In the genomic region with DNA sequence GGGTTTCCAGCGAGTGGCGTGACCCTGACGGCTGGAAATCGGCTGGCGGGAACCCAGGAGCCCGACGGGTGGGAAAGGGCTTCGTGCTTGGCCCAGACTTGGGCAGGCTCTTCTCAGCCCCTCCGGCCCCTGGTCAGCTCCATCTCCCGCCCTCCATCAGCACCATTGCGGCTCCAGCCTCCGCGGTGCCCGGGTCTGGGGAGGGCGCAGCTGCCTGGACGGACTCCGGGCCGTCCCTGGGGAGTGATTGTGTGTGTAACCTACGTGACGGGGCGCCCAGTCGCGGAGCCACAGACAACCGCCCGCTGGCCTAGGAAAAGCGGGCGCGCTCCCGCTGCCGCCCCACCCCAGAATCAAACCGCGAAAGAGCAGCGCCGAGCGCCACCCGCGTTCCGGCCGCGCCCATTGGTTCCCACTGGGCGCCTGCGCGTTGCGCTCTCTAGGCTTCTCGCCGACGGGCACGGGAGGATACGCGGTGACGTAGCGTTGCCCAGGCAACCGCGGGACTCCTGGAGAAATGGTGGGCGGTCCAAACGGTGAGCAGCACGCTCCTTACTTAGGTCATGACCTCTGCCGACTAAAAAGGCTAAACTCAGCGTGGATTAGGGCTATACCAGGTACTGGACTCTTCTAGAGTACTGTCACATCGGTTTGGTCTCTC, we compare ENCODE assay signal across 8 cellular contexts. TPM values are rescaled to one million over a fixed set of nuclear protein-coding genes. Genes with fewer than 3 reads are reported as not detected.
A peak's percentile ranks its signal among the peaks of the same experiment; 100 is the strongest.
DNase-seq lines count a peak whose midpoint lies in the region; ATAC-seq and TF ChIP-seq lines count a peak whose summit lies in the region.

Gene CFAP20DC (minus strand): TSS at position 355 of the 661 bp plus-strand sequence. CDS start 394 bp downstream, outside the sequence.

- H3K27ac Mint-ChIP-seq in CD8-positive, alpha-beta T cell = peak within 1 kb of the TSS; percentile 50
- H3K27ac Mint-ChIP-seq in activated T-cell treated with anti-CD3 and anti-CD28 coated beads, Interleukin-2, amount 50 U/mL, for 24 hours = peak within 1 kb of the TSS; percentile 81

- WGBS in esophagus muscularis mucosa = 6% methylated on average over 4 of the region's 60 CpGs

- CTCF ChIA-PET in CD8-positive, alpha-beta T cell (lab: Charles Lee) = no interaction called here

- no peaks in the 10 kb centered on the region for H3K36me3 ChIP-seq in CD8-positive, alpha-beta T cell (ENCODE audit: insufficient read depth, low read length)
- H3K36me3 ChIP-seq in esophagus muscularis mucosa (no peaks in the 10 kb centered on the region), muscle layer of colon (ENCODE audit: insufficient read depth, low read length) (no peaks in the 10 kb centered on the region)

- peak within 1 kb of the TSS; percentile 72 for H3K4me3 ChIP-seq in CD8-positive, alpha-beta T cell (ENCODE audit: low read depth, low read length)
- H3K4me3 ChIP-seq in HL-60 (replicated peaks; ENCODE audit: insufficient read depth, low read length) = peak within 1 kb of the TSS; percentile 36
- H3K4me3 ChIP-seq in esophagus muscularis mucosa = peak within 1 kb of the TSS; percentile 62 to 80 (median 65)
- H3K4me3 ChIP-seq in muscle layer of colon (ENCODE audit: low read depth in 1 of 2, low read length in 2 of 2) = peak within 1 kb of the TSS; percentile 68 to 74

- H3K27me3 Mint-ChIP-seq in CD8-positive, alpha-beta T cell (ENCODE audit: low read depth) = no peaks in the 10 kb centered on the region
- peaks cover 3% of the 10 kb centered on the region for H3K27me3 Mint-ChIP-seq in activated T-cell treated with anti-CD3 and anti-CD28 coated beads, Interleukin-2, amount 50 U/mL, for 24 hours

- H3K9me3 Mint-ChIP-seq in CD8-positive, alpha-beta T cell = no peaks in the 10 kb centered on the region
- no peaks in the 10 kb centered on the region for H3K9me3 Mint-ChIP-seq in activated T-cell treated with anti-CD3 and anti-CD28 coated beads, Interleukin-2, amount 50 U/mL, for 24 hours

- intact Hi-C loops in CD8-positive, alpha-beta T cell (cut with DNase I, micrococcal nuclease) = loop anchor here in 1 of 2 experiments (5.0 kb wide), 1 partner anchor 408 kb away; no protein-coding TSS in a partner anchor
- intact Hi-C loops in esophagus muscularis mucosa (cut with DNase I) = loop anchor here (10.0 kb wide), 1 partner anchor 405 kb away; no protein-coding TSS in a partner anchor

- POLR2A ChIA-PET in CD8-positive, alpha-beta T cell (lab: Charles Lee) = no interaction called here

- no peaks in the 10 kb centered on the region for H3K4me1 ChIP-seq in CD8-positive, alpha-beta T cell (ENCODE audit: insufficient read depth, low read length)
- H3K4me1 ChIP-seq in esophagus muscularis mucosa (peaks cover 0 to 11% (median 7%) of the 10 kb centered on the region in 4 donors), muscle layer of colon (ENCODE audit: insufficient read depth, low read length) (peaks cover 4% of the 10 kb centered on the region)

- no peaks in the 10 kb centered on the region for H3K36me3 Mint-ChIP-seq in CD8-positive, alpha-beta T cell
- H3K36me3 Mint-ChIP-seq in activated T-cell treated with anti-CD3 and anti-CD28 coated beads, Interleukin-2, amount 50 U/mL, for 24 hours (ENCODE audit: low read depth) = no peaks in the 10 kb centered on the region

- no peak for TF ChIP-seq CTCF in CD8-positive, alpha-beta T cell (IDR thresholded peaks at IDR 0.05)
- TF ChIP-seq CTCF in HL-60 (IDR thresholded peaks at IDR 0.05; ENCODE audit: insufficient read depth, low read length) (no peak), esophagus muscularis mucosa (IDR thresholded peaks at IDR 0.05) (no peak)

- H3K4me1 Mint-ChIP-seq in CD8-positive, alpha-beta T cell (ENCODE audit: low read depth) = peaks cover 3% of the 10 kb centered on the region
- peaks cover 10% of the 10 kb centered on the region for H3K4me1 Mint-ChIP-seq in activated T-cell treated with anti-CD3 and anti-CD28 coated beads, Interleukin-2, amount 50 U/mL, for 24 hours (ENCODE audit: low read depth)

- peak; percentile 73 to 87 (median 81) for DNase-seq in CD8-positive, alpha-beta T cell
- DNase-seq in HL-60 (ENCODE audit: low read depth in 1 of 2, low spot score in 1 of 2) (peak; percentile 21 to 43), NOMO-1 treated with DMSO at 0.1 percent for 48 hours (lab: John Stamatoyannopoulos, UW; ENCODE audit: unreplicated experiment) (peak; percentile 86), esophagus muscularis mucosa (ENCODE audit: extremely low spot score) (peak; percentile 95)
- DNase-seq in activated T-cell treated with anti-CD3 and anti-CD28 coated beads, Interleukin-2, amount 50 U/mL, for 24 hours = peak; percentile 91
- peak; percentile 51 to 72 for DNase-seq in stimulated activated CD8-positive, alpha-beta memory T cell treated with anti-CD3 and anti-CD28 coated beads, Interleukin-7, amount 100 ng/mL, for 1 hour (ENCODE audit: low read depth in 2 of 2)

- H3K27ac ChIP-seq in CD8-positive, alpha-beta T cell (ENCODE audit: low read depth, low read length) = peak within 1 kb of the TSS; percentile 41
- H3K27ac ChIP-seq in HL-60 (replicated peaks) = no peak within 1 kb of the TSS
- peak within 1 kb of the TSS; percentile 28 to 63 (median 60) for H3K27ac ChIP-seq in esophagus muscularis mucosa (replicated peaks in 1 of 4)
- H3K27ac ChIP-seq in muscle layer of colon (ENCODE audit: low read depth, low read length) = no peak within 1 kb of the TSS

- H3K4me3 Mint-ChIP-seq in CD8-positive, alpha-beta T cell = peak within 1 kb of the TSS; percentile 77
- peak within 1 kb of the TSS; percentile 73 for H3K4me3 Mint-ChIP-seq in activated T-cell treated with anti-CD3 and anti-CD28 coated beads, Interleukin-2, amount 50 U/mL, for 24 hours

- H3K9me3 ChIP-seq in CD8-positive, alpha-beta T cell (ENCODE audit: low read length) = no peaks in the 10 kb centered on the region
- H3K9me3 ChIP-seq in esophagus muscularis mucosa = no peaks in the 10 kb centered on the region
- H3K9me3 ChIP-seq in muscle layer of colon (ENCODE audit: low read length) = no peaks in the 10 kb centered on the region

- peak within 1 kb of the TSS; percentile 27 for H3K9ac ChIP-seq in muscle layer of colon (ENCODE audit: low read length)

- H3K27me3 ChIP-seq in CD8-positive, alpha-beta T cell (ENCODE audit: insufficient read depth, low read length) = no peaks in the 10 kb centered on the region
- H3K27me3 ChIP-seq in HL-60 (ENCODE audit: insufficient read depth, poor library complexity, severe bottlenecking) (peaks cover 6% of the 10 kb centered on the region), esophagus muscularis mucosa (no peaks in the 10 kb centered on the region), muscle layer of colon (ENCODE audit: control insufficient read depth in 1 of 2, insufficient read depth in 2 of 2, low read length in 2 of 2) (no peaks in the 10 kb centered on the region)

- no peak for TF ChIP-seq POLR2A in esophagus muscularis mucosa (IDR thresholded peaks at IDR 0.05; ENCODE audit: low read depth)

- peak; percentile 95 for ATAC-seq in CD8-positive, alpha-beta T cell
- ATAC-seq in GM19467 (IDR thresholded peaks at IDR 0.05; ENCODE audit: unreplicated experiment) = peak; percentile 99

- TF ChIP-seq EP300 in esophagus muscularis mucosa (IDR thresholded peaks at IDR 0.05) = no peak

RNA-seq across cellular contexts. Expression of gene CFAP20DC, which starts in this region (rescaled TPM):
- total RNA-seq in CD8-positive, alpha-beta T cell = under 1 TPM in 1 of 2 experiments, not detected in 1; 0.25 TPM
- under 1 TPM in 3 of 4 donors, not detected in 1; 0.17 to 0.32 (median 0.23) TPM for total RNA-seq in esophagus muscularis mucosa

Comparison
In these comparisons a context has a peak if more than half of its experiments do, and no peak if none do; other contexts are left out.
1. Peak in DNase-seq, ATAC-seq, H3K4me3 ChIP-seq and H3K27ac ChIP-seq in CD8-positive, alpha-beta T cell; RNA of the gene not detected or under 1 TPM.
2. Peak in DNase-seq, H3K4me3 ChIP-seq and H3K27ac ChIP-seq in esophagus muscularis mucosa; RNA of the gene not detected or under 1 TPM.
3. DNase-seq: peak in every context shown above with its lines; median percentile 95 in esophagus muscularis mucosa; 91 in activated T-cell treated with anti-CD3 and anti-CD28 coated beads, Interleukin-2, amount 50 U/mL, for 24 hours; 86 in NOMO-1 treated with DMSO at 0.1 percent for 48 hours; 81 in CD8-positive, alpha-beta T cell; 62 in stimulated activated CD8-positive, alpha-beta memory T cell treated with anti-CD3 and anti-CD28 coated beads, Interleukin-7, amount 100 ng/mL, for 1 hour; 32 in HL-60.